In the genomic region with DNA sequence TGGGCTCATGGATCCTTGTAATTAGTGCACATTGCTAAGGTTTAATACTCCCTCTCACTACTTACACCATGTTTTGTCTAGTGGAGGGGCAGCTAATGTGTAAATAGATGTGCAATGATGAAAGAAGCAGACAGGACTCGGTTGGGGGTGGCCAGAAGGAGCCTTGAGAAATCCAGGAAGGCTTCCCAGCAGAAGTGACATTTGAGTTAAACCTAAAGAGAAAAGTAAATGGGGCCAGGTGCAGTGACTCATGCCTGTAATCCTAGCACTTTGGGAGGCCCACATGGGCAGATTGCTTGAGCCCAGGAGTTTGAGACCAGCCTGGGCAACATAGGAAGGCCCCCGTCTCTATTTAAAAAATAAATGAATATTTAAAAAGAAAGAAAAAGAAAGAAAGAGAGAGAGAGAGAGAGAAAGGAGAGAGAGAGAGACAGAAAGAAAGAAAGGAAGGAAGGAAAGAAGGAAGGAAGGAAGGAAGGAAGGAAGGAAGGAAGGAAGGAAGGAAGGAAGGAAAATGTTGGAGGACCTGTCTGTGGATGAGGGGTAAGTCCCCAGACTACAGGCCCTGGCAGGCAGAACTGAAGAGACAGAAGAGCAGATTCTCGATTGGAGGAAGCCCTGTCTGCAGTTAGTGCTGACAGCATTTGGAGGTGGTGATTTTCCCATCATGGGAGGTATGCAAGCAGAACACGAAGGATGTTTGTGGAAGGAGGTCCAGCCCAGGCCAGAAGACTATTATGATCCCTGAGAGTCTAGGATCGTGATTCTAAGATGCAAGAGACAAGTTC, we compare ENCODE assay signal across 16 cellular contexts. TPM values are rescaled to one million over a fixed set of nuclear protein-coding genes. Genes with fewer than 3 reads are reported as not detected.
A peak's percentile ranks its signal among the peaks of the same experiment; 100 is the strongest.
DNase-seq lines count a peak whose midpoint lies in the region; ATAC-seq, FAIRE-seq and TF ChIP-seq lines count a peak whose summit lies in the region.
"Had no signal": no experiment of that assay in that cellular context is flagged by ENCODE, and none has a peak within 500 bp of the region (broad histone marks: within the 10 kb centered on the region; RNA-seq: fewer than 3 reads in every experiment).

No MANE protein-coding gene starts in this region.

- H3K36me3 Mint-ChIP-seq in HFFc6 (ENCODE audit: low read depth) (no peaks in the 10 kb centered on the region), mesothelial cell of epicardium (no peaks in the 10 kb centered on the region)
- H3K36me3 Mint-ChIP-seq in activated T-cell treated with anti-CD3 and anti-CD28 coated beads, Interleukin-2, amount 50 U/mL, for 24 hours (ENCODE audit: low read depth) = no peaks in the 10 kb centered on the region
- H3K36me3 Mint-ChIP-seq: CD4-positive, CD25-positive, alpha-beta regulatory T cell had no signal

- H3K27me3 ChIP-seq in breast epithelium (no peaks in the 10 kb centered on the region), suprapubic skin (peaks cover 6% of the 10 kb centered on the region)
- H3K27me3 ChIP-seq: hepatocyte had no signal

- H3K4me1 Mint-ChIP-seq in HFFc6 (ENCODE audit: low read depth) (peaks cover 45% of the 10 kb centered on the region), mesothelial cell of epicardium (peaks cover 38% of the 10 kb centered on the region)
- peaks cover 6% of the 10 kb centered on the region for H3K4me1 Mint-ChIP-seq in activated T-cell treated with anti-CD3 and anti-CD28 coated beads, Interleukin-2, amount 50 U/mL, for 24 hours (ENCODE audit: low read depth)

- H3K27ac ChIP-seq in breast epithelium (peak overlapping the region; percentile 53 to 80), suprapubic skin (peak overlapping the region; percentile 54)

- no peaks in the 10 kb centered on the region for H3K9me3 Mint-ChIP-seq in HFFc6
- H3K9me3 Mint-ChIP-seq in mesothelial cell of epicardium = no peaks in the 10 kb centered on the region
- no peaks in the 10 kb centered on the region for H3K9me3 Mint-ChIP-seq in activated T-cell treated with anti-CD3 and anti-CD28 coated beads, Interleukin-2, amount 50 U/mL, for 24 hours
- H3K9me3 Mint-ChIP-seq: activated T-cell treated with anti-CD3 and anti-CD28 coated beads, Interleukin-2, amount 50 U/mL, for 72 hours; CD4-positive, CD25-positive, alpha-beta regulatory T cell had no signal

- no peak for ATAC-seq in HG03108 (IDR thresholded peaks at IDR 0.05; ENCODE audit: unreplicated experiment)
- ATAC-seq: activated T-cell treated with anti-CD3 and anti-CD28 coated beads, Interleukin-2, amount 50 U/mL, for 72 hours had no signal

- H3K4me3 Mint-ChIP-seq in HFFc6 (no peak overlapping the region), mesothelial cell of epicardium (no peak overlapping the region)
- H3K4me3 Mint-ChIP-seq in activated T-cell treated with anti-CD3 and anti-CD28 coated beads, Interleukin-2, amount 50 U/mL, for 24 hours = no peak overlapping the region
- H3K4me3 Mint-ChIP-seq: activated T-cell treated with anti-CD3 and anti-CD28 coated beads, Interleukin-2, amount 50 U/mL, for 72 hours; CD4-positive, CD25-positive, alpha-beta regulatory T cell had no signal

- H3K9me3 ChIP-seq in breast epithelium (no peaks in the 10 kb centered on the region), suprapubic skin (no peaks in the 10 kb centered on the region)

- DNase-seq in HFFc6 (no peak), breast epithelium (ENCODE audit: low spot score in 2 of 2) (no peak), mesothelial cell of epicardium (ENCODE audit: low spot score in 2 of 2, unreplicated experiment in 2 of 2) (no peak), suprapubic skin (ENCODE audit: low spot score in 2 of 2) (no peak), GM12892 (ENCODE audit: insufficient read length) (no peak), NCI-H510A treated with DMSO at 0.1 percent for 48 hours (lab: John Stamatoyannopoulos, UW) (no peak)
- no peak for DNase-seq in activated T-cell treated with anti-CD3 and anti-CD28 coated beads, Interleukin-2, amount 50 U/mL, for 24 hours
- DNase-seq: activated CD4-positive, CD25-positive, alpha-beta regulatory T cell treated with anti-CD3 and anti-CD28 coated beads, Interleukin-2, amount 50 U/mL, for 72 hours; activated T-cell treated with anti-CD3 and anti-CD28 coated beads, Interleukin-2, amount 50 U/mL, for 72 hours; CD4-positive, CD25-positive, alpha-beta regulatory T cell; MV-4-11; NCI-H2227 treated with DMSO at 0.1 percent for 48 hours; stimulated activated CD4-positive, alpha-beta T cell treated with anti-CD3 and anti-CD28 coated beads, Interleukin-2, amount 100 ng/mL, for 24 hours had no signal

- TF ChIP-seq CTCF in HFFc6 (IDR thresholded peaks at IDR 0.05) = no peak
- no peak for TF ChIP-seq CTCF in breast epithelium (IDR thresholded peaks at IDR 0.05)
- TF ChIP-seq CTCF in mesothelial cell of epicardium (IDR thresholded peaks at IDR 0.05; ENCODE audit: unreplicated experiment) = no peak
- TF ChIP-seq CTCF in suprapubic skin (IDR thresholded peaks at IDR 0.05) = no peak

- FAIRE-seq in GM12892 (lab: Jason Lieb, UNC) = no peak

- intact Hi-C loops in breast epithelium (cut with DNase I; ENCODE audit: low total_unique reads) = no loop called here

- WGBS in suprapubic skin = 30% methylated on average over 5 of the region's 5 CpGs

- H3K4me3 ChIP-seq in breast epithelium (peak overlapping the region in 2 of 3 donors; percentile 58 to 74), suprapubic skin (peak overlapping the region; percentile 55)
- H3K4me3 ChIP-seq: hepatocyte had no signal

- no peaks in the 10 kb centered on the region for H3K36me3 ChIP-seq in breast epithelium
- H3K36me3 ChIP-seq in suprapubic skin = peaks cover 7% of the 10 kb centered on the region

- no peak for TF ChIP-seq EP300 in suprapubic skin (IDR thresholded peaks at IDR 0.05)

- TF ChIP-seq POLR2A in breast epithelium (IDR thresholded peaks at IDR 0.05) (no peak), suprapubic skin (IDR thresholded peaks at IDR 0.05) (no peak), GM12892 (IDR thresholded peaks at IDR 0.05; ENCODE audit: low read depth, low read length) (no peak)

- H3K27me3 Mint-ChIP-seq in HFFc6 (ENCODE audit: insufficient read depth) (peaks cover 17% of the 10 kb centered on the region), mesothelial cell of epicardium (ENCODE audit: low read depth) (no peaks in the 10 kb centered on the region)
- H3K27me3 Mint-ChIP-seq in activated T-cell treated with anti-CD3 and anti-CD28 coated beads, Interleukin-2, amount 50 U/mL, for 24 hours = peaks cover 31% of the 10 kb centered on the region

- H3K4me1 ChIP-seq in breast epithelium (peaks cover 0 to 20% of the 10 kb centered on the region in 2 donors), suprapubic skin (peaks cover 73% of the 10 kb centered on the region)

- H3K27ac Mint-ChIP-seq in HFFc6 (peak overlapping the region; percentile 30; the same call in 1 of the 2 replicates), mesothelial cell of epicardium (peak overlapping the region; percentile 26)
- no peak overlapping the region for H3K27ac Mint-ChIP-seq in activated T-cell treated with anti-CD3 and anti-CD28 coated beads, Interleukin-2, amount 50 U/mL, for 24 hours
- H3K27ac Mint-ChIP-seq: activated T-cell treated with anti-CD3 and anti-CD28 coated beads, Interleukin-2, amount 50 U/mL, for 72 hours; CD4-positive, CD25-positive, alpha-beta regulatory T cell had no signal

RNA-seq across cellular contexts. Expression of gene ELN, which starts 3.6 kb away (rescaled TPM):
- 10 to 100 TPM in 5 of 6 experiments, 1 to 10 TPM in 1; 4.7 to 25.8 (median 19.1) TPM for total RNA-seq in HFFc6 (2021; fragmentation: NEBNext Ultra II Directional; extraction: Animal tissue kit (Norgen Biotek cat#: 25700))
- total RNA-seq in breast epithelium (100 to 1,000 TPM in 1 of 3 donors, 10 to 100 TPM in 2; 25.9 to 134 (median 31.8) TPM), mesothelial cell of epicardium (32.9 to 37.4 TPM (median 33.2 TPM) in 3 replicates), suprapubic skin (10 to 100 TPM in 3 of 4 donors, 1 to 10 TPM in 1; 7.7 to 30.7 (median 25.1) TPM)
- not detected for polyA plus RNA-seq in GM12892 (2012; ENCODE audit: missing spikeins)
- total RNA-seq: activated T-cell treated with anti-CD3 and anti-CD28 coated beads, Interleukin-2, amount 50 U/mL, for 72 hours; OCI-LY7 had no signal
- polyA plus RNA-seq: CD4-positive, CD25-positive, alpha-beta regulatory T cell had no signal

RNA-seq across cellular contexts. Expression of gene LIMK1, which starts 52.0 kb away (rescaled TPM):
- 10 to 100 TPM; 57.8 to 75.6 (median 67.2) TPM for total RNA-seq in HFFc6 (2021; fragmentation: NEBNext Ultra II Directional; extraction: Animal tissue kit (Norgen Biotek cat#: 25700))
- 10 to 100 TPM; 18.0 to 18.6 (median 18.1) TPM for total RNA-seq in breast epithelium
- total RNA-seq in mesothelial cell of epicardium = 54.6 to 56.0 TPM (median 54.9 TPM) in 3 replicates
- 10 to 100 TPM; 12.8 to 21.5 (median 17.2) TPM for total RNA-seq in suprapubic skin
- 15.9 TPM for polyA plus RNA-seq in GM12892 (2012; ENCODE audit: missing spikeins)
